ENCODE assay signal across 8 cellular contexts in the genomic region with DNA sequence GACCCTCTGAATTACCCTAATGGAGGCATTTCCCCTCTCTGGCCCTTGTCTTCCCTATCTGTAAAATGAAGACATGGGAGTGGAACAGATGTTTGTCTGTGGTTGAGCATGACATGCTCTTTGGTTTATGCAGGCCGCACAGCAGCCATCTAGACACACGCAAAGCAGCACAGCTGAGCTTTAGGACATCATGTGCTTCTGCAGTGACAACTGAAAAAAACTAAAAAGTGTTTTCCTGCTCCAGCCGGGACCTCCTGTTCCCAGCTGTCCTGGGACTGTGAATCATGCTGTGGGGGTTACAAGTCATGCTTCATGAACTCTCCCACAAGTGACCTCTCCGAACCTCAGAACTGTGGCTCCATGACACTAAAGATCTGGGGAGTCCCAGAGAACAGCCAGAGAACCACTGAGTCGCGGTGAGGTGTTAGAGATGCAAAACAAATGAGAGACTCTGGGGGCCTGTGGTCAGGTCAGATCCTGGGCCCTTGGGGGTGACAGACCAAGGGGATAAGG. TPM values are rescaled to one million over a fixed set of nuclear protein-coding genes. Genes with fewer than 3 reads are reported as not detected.
A peak's percentile ranks its signal among the peaks of the same experiment; 100 is the strongest.
DNase-seq lines count a peak whose midpoint lies in the region; ATAC-seq and TF ChIP-seq lines count a peak whose summit lies in the region.

No MANE protein-coding gene starts in this region.

- H3K4me3 ChIP-seq in AG09309 (ENCODE audit: control insufficient read depth, low read depth, low read length): peak overlapping the region; percentile 98

- DNase-seq in AG09309 (ENCODE audit: low read depth): no peak
- peak; percentile 38 to 54 for DNase-seq in activated CD4-positive, alpha-beta T cell treated with anti-CD3 and anti-CD28 coated beads, Interleukin-2, amount 50 U/mL, for 48 hours
- no peak for DNase-seq in Right ventricle myocardium superior
- peak; percentile 66 for DNase-seq in stimulated activated CD8-positive, alpha-beta memory T cell treated with anti-CD3 and anti-CD28 coated beads, Interleukin-4, amount 100 ng/mL, for 48 hours
- no peak for DNase-seq in NCI-H82 treated with DMSO at 0.1 percent for 48 hours (lab: John Stamatoyannopoulos, UW; ENCODE audit: unreplicated experiment)
- no peak for DNase-seq in effector CD4-positive, alpha-beta T cell

- TF ChIP-seq CTCF in AG09309 (IDR thresholded peaks at IDR 0.05; ENCODE audit: control insufficient read depth, insufficient read depth, low read depth, low read length, missing control alignments): no peak

- ATAC-seq in GM18909 (IDR thresholded peaks at IDR 0.05; ENCODE audit: poor library complexity, unreplicated experiment): peak; percentile 57
- ATAC-seq in HG03103 (IDR thresholded peaks at IDR 0.05; ENCODE audit: low read depth, unreplicated experiment): peak; percentile 48
- ATAC-seq in Right ventricle myocardium superior (ENCODE audit: poor library complexity): peak; percentile 4

- intact Hi-C loops in Right ventricle myocardium superior (cut with DNase I): no loop called here

RNA-seq across cellular contexts. Expression of a gene that starts 1.7 kb away (rescaled TPM):
- 15.6 TPM for total RNA-seq in Right ventricle myocardium superior

RNA-seq across cellular contexts. Expression of a gene that starts 21.4 kb away (rescaled TPM):
- 45.2 TPM for total RNA-seq in Right ventricle myocardium superior

Comparison
In these comparisons a context has a peak if more than half of its experiments do, and no peak if none do; other contexts are left out.
1. DNase-seq: peak in activated CD4-positive, alpha-beta T cell treated with anti-CD3 and anti-CD28 coated beads, Interleukin-2, amount 50 U/mL, for 48 hours (2 of 2) and stimulated activated CD8-positive, alpha-beta memory T cell treated with anti-CD3 and anti-CD28 coated beads, Interleukin-4, amount 100 ng/mL, for 48 hours (single experiment); none in AG09309 (single experiment), Right ventricle myocardium superior (single experiment), NCI-H82 treated with DMSO at 0.1 percent for 48 hours (single experiment) and effector CD4-positive, alpha-beta T cell (single experiment).
2. ATAC-seq: peak in every context shown above with its lines; median percentile 57 in GM18909; 48 in HG03103; 4 in Right ventricle myocardium superior.